ENCODE assay signal across 9 cellular contexts in the genomic region with DNA sequence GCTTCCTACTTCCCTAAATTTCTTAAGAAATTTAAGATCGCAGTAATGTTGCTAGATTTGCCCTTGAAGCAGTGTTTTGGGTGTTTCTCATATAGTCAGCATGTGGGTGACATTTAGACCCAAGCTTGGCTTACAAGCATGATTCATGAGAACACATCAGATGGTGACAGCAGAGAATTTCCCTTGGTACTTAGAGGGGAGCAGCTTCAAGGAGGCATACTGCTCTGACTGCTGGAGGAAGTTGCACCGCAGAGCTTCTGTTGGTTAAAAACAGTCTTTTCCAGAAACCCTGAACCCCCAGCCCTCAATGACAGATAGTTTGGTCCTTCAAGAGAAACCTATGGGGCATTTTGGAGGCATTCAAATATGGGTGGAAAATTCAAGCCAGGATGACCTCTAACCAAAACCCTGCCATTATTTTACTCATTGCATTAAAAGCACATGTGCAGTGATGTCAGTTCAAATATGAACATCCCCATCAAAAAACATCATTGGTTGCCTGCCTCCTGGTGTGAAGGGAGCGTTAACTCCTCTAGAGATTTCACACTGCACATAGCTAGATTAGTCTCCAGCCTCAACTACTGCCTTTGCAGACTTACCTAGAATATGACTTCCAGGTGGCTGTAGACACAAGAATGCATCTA.
DNase-seq lines count a peak whose midpoint lies in the region; ATAC-seq lines count a peak whose summit lies in the region.
"Had no signal": no experiment of that assay in that cellular context is flagged by ENCODE, and none has a peak within 500 bp of the region (broad histone marks: within the 10 kb centered on the region; RNA-seq: fewer than 3 reads in every experiment).

No MANE protein-coding gene starts in this region.

- DNase-seq in NOMO-1 (lab: John Stamatoyannopoulos, UW; ENCODE audit: unreplicated experiment in 2 of 2) (peak; percentile 15 to 65), NOMO-1 treated with dmso at 0.1 percent for 144 hours (lab: John Stamatoyannopoulos, UW; ENCODE audit: unreplicated experiment) (no peak), activated T-cell treated with anti-CD3 and anti-CD28 coated beads for 48 hours (ENCODE audit: low read depth) (peak; percentile 37), left kidney (ENCODE audit: low read depth, low spot score) (peak; percentile 12), NCI-H2029 treated with DMSO at 0.1 percent for 48 hours (lab: John Stamatoyannopoulos, UW) (no peak), AG08396 (ENCODE audit: low spot score) (no peak)
- DNase-seq in stimulated activated naive CD8-positive, alpha-beta T cell treated with anti-CD3 and anti-CD28 coated beads, Interleukin-15, Interleukin-2, amounts not matched to agents 100 U/mL and 50 U/mL, for 24 hours = peak; percentile 58
- DNase-seq: 8988T had no signal

- peak; percentile 97 for ATAC-seq in stimulated activated naive CD8-positive, alpha-beta T cell treated with anti-CD3 and anti-CD28 coated beads, Interleukin-15, Interleukin-2, amounts not matched to agents 100 U/mL and 50 U/mL, for 24 hours
- no peak for ATAC-seq in GM18861 (IDR thresholded peaks at IDR 0.05; ENCODE audit: unreplicated experiment)

Comparison
In these comparisons a context has a peak if more than half of its experiments do, and no peak if none do; other contexts are left out.
1. DNase-seq: peak in NOMO-1 (2 of 2), activated T-cell treated with anti-CD3 and anti-CD28 coated beads for 48 hours (single experiment), left kidney (single experiment) and stimulated activated naive CD8-positive, alpha-beta T cell treated with anti-CD3 and anti-CD28 coated beads, Interleukin-15, Interleukin-2, amounts not matched to agents 100 U/mL and 50 U/mL, for 24 hours (single experiment); none in NOMO-1 treated with dmso at 0.1 percent for 144 hours (single experiment), NCI-H2029 treated with DMSO at 0.1 percent for 48 hours (single experiment) and AG08396 (single experiment).